Comparison of ENCODE assay signal across 1 cellular context in the genomic region with DNA sequence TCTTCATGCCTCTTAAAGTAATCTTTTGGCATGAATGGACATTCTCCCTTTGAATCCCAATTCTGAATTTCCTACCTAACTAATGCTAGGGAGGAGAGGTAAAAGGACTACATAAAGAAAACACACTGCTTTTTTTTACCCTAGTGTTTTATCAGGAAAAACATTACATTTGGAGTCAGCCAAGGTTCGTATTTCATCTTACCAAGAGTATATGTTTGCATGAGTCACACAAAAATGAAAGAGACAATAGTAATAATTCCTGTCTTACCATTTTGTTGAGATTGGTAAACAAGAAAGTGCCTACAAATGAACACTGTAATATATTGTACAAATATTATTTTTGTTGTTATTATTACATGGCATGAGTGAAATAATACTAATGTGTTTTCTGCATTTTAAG.
TF ChIP-seq lines count a peak whose summit lies in the region.

No MANE protein-coding gene starts in this region.

TF ChIP-seq in IMR-90, 13 proteins besides CTCF, POLR2A, EP300 and RAD21:
- TF ChIP-seq MAZ (IDR thresholded peaks at IDR 0.05; ENCODE audit: borderline replicate concordance, low read depth, low read length) (no peak), NFE2L2 (IDR thresholded peaks at IDR 0.05; ENCODE audit: low read depth, low read length) (no peak), SMC3 (IDR thresholded peaks at IDR 0.05; ENCODE audit: low read depth, low read length) (no peak), BHLHE40 (IDR thresholded peaks at IDR 0.05; ENCODE audit: low read depth, low read length) (no peak), MAFK (IDR thresholded peaks at IDR 0.05; ENCODE audit: low read depth, low read length) (no peak), RCOR1 (IDR thresholded peaks at IDR 0.05; ENCODE audit: insufficient replicate concordance, low read length) (no peak)
- TF ChIP-seq, protein P1, sequence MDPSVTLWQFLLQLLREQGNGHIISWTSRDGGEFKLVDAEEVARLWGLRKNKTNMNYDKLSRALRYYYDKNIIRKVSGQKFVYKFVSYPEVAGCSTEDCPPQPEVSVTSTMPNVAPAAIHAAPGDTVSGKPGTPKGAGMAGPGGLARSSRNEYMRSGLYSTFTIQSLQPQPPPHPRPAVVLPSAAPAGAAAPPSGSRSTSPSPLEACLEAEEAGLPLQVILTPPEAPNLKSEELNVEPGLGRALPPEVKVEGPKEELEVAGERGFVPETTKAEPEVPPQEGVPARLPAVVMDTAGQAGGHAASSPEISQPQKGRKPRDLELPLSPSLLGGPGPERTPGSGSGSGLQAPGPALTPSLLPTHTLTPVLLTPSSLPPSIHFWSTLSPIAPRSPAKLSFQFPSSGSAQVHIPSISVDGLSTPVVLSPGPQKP (IDR thresholded peaks at IDR 0.05; ENCODE audit: borderline replicate concordance, low read depth, low read length), result no peak
